16 cellular contexts compared by ENCODE assay signal in the genomic region with DNA sequence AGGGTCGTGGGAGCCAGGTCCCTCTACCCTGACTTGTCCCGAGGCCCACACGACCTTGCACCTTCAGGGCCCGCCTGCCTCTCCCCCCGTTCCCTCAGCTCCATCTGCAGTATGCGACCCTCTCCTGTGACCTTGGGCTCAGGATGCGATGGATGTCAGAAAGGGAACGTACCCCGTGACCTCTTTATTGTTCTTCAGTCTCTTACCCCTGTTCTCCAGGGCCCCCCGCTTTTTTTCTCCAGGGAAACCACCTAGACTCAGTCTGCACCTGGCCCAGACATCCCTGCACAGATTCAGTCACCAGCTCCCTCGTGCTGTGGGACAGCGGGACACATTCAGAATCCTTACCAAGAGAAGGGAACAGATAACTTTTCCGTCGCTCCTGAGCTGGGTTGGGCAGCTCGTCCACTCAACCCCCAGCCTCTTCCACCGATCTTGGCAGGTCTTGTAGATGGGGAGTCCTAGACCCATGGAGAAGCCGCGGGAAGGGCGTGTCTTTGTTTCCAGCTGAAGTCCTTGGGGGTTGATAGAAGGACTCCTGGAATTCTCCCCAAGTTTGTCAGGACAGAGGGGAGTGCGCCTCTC. TPM values are rescaled to one million over a fixed set of nuclear protein-coding genes. Genes with fewer than 3 reads are reported as not detected.
"Had no signal": no experiment of that assay in that cellular context is flagged by ENCODE, and none has a peak within 500 bp of the region (broad histone marks: within the 10 kb centered on the region; RNA-seq: fewer than 3 reads in every experiment).

No MANE protein-coding gene starts in this region.

- H3K27ac Mint-ChIP-seq: activated naive CD8-positive, alpha-beta T cell treated with anti-CD3 and anti-CD28 coated beads, Interleukin-2, amount 50 U/mL, for 24 hours; mesothelial cell of epicardium had no signal

- H3K36me3 Mint-ChIP-seq: mesothelial cell of epicardium had no signal

- H3K9me3 Mint-ChIP-seq: activated naive CD8-positive, alpha-beta T cell treated with anti-CD3 and anti-CD28 coated beads, Interleukin-2, amount 50 U/mL, for 24 hours; mesothelial cell of epicardium had no signal

- H3K36me3 ChIP-seq: ascending aorta, esophagus squamous epithelium, thyroid gland had no signal

- H3K4me3 ChIP-seq: esophagus squamous epithelium, skin epidermis, thyroid gland had no signal

- H3K27ac ChIP-seq: ascending aorta, esophagus squamous epithelium, skin epidermis, thyroid gland had no signal

- H3K9me3 ChIP-seq: ascending aorta, esophagus squamous epithelium, thyroid gland had no signal

- DNase-seq: activated CD4-positive, alpha-beta T cell treated with anti-CD3 and anti-CD28 coated beads, Interleukin-2, amount 50 U/mL, for 4 hours; activated CD4-positive, CD25-positive, alpha-beta regulatory T cell treated with anti-CD3 and anti-CD28 coated beads, Interleukin-2, amount 50 U/mL, for 72 hours; activated CD8-positive, alpha-beta memory T cell treated with anti-CD3 and anti-CD28 coated beads, Interleukin-2, amount 50 U/mL, for 4 hours; activated naive CD8-positive, alpha-beta T cell treated with anti-CD3 and anti-CD28 coated beads, Interleukin-2, amount 50 U/mL, for 24 hours; esophagus squamous epithelium; foreskin fibroblast; glutamatergic neuron; thyroid gland had no signal

- H3K4me3 Mint-ChIP-seq: activated naive CD8-positive, alpha-beta T cell treated with anti-CD3 and anti-CD28 coated beads, Interleukin-2, amount 50 U/mL, for 24 hours had no signal

RNA-seq across cellular contexts. Expression of a gene that starts 1.3 kb away (rescaled TPM):
- total RNA-seq: ascending aorta; bronchial epithelial cell; esophagus squamous epithelium; kidney epithelial cell; liver; mesothelial cell of epicardium; myocyte; T-helper 2 cell treated with Interferon-gamma antibody and Interleukin-4, amounts not matched to agents 100 ng/mL and 5 ng/mL, for 36 hours; thyroid gland had no signal

RNA-seq across cellular contexts. Expression of a gene that starts 28.7 kb away (rescaled TPM):
- total RNA-seq: bronchial epithelial cell; kidney epithelial cell; mesothelial cell of epicardium; myocyte; T-helper 2 cell treated with Interferon-gamma antibody and Interleukin-4, amounts not matched to agents 100 ng/mL and 5 ng/mL, for 36 hours had no signal

RNA-seq across cellular contexts. Expression of a gene that starts 53.4 kb away (rescaled TPM):
- total RNA-seq: ascending aorta; T-helper 2 cell treated with Interferon-gamma antibody and Interleukin-4, amounts not matched to agents 100 ng/mL and 5 ng/mL, for 36 hours had no signal
